In the genomic region with DNA sequence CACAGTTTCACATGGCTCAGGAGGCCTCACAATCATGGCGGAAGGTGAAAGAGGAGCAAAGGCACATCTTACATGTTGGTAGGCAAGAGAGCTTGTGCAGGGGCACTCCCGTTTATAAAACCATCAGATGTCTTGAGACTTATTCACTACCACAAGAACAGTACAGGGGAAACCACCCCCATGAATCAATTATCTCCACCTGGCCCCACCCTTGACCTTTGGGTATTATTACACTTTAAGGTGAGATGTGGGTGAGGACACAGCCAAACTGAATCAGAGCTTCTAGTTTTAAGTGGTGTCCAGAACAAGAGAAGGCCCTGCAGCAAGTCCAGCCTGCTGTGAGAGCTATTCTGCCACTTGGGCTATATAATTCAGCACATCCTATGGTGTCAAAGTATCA, we compare ENCODE assay signal across 24 cellular contexts.
"Had no signal": no experiment of that assay in that cellular context is flagged by ENCODE, and none has a peak within 500 bp of the region (broad histone marks: within the 10 kb centered on the region; RNA-seq: fewer than 3 reads in every experiment).

No MANE protein-coding gene starts in this region.

- H3K4me3 Mint-ChIP-seq: naive thymus-derived CD8-positive, alpha-beta T cell; natural killer cell treated with Interleukin-12 subunit alpha and Interleukin-12 subunit beta and Interleukin-15 and Interleukin-18, amount 100 ng/mL, for 72 hours; nephron progenitor cell; neural crest cell; stimulated activated effector memory CD8-positive, alpha-beta T cell treated with anti-CD3 and anti-CD28 coated beads, Interleukin-12 subunit alpha, Interleukin-12 subunit beta, amount 100 ng/mL, for 72 hours; stimulated activated naive B cell treated with anti-CD40 and anti-IgM and Interleukin-4, amounts not matched to agents 10 μg/mL and 1 μg/mL and 100 μg/mL, for 72 hours had no signal

- DNase-seq: naive thymus-derived CD8-positive, alpha-beta T cell; nephron progenitor cell; nucleus accumbens; ovary; posterior cingulate gyrus; psoas muscle; right cardiac atrium; right lobe of liver; sigmoid colon; small intestine; stimulated activated CD4-positive, alpha-beta T cell treated with anti-CD3 and anti-CD28 coated beads, Interleukin-15, amount 100 ng/mL, for 24 hours; stimulated activated CD4-positive, alpha-beta T cell treated with anti-CD3 and anti-CD28 coated beads, Interleukin-2, amount 100 ng/mL, for 24 hours; stimulated activated CD4-positive, alpha-beta T cell treated with anti-CD3 and anti-CD28 coated beads, Interleukin-2, amount 100 ng/mL, for 48 hours; stimulated activated CD4-positive, alpha-beta T cell treated with anti-CD3 and anti-CD28 coated beads, Interleukin-4, amount 100 ng/mL, for 24 hours; stimulated activated naive B cell treated with anti-CD40 and anti-IgM and Interleukin-4, amounts not matched to agents 10 μg/mL and 1 μg/mL and 100 μg/mL, for 72 hours; stimulated activated naive CD4-positive, alpha-beta T cell treated with Interleukin-2 at 50 U/mL for 16 hours; stomach; thyroid gland; trophoblast cell; upper lobe of left lung had no signal

- ATAC-seq: naive thymus-derived CD8-positive, alpha-beta T cell; natural killer cell treated with Interleukin-12 subunit alpha and Interleukin-12 subunit beta and Interleukin-15 and Interleukin-18, amount 100 ng/mL, for 72 hours; psoas muscle; right cardiac atrium; right lobe of liver; stimulated activated effector memory CD8-positive, alpha-beta T cell treated with anti-CD3 and anti-CD28 coated beads, Interleukin-12 subunit alpha, Interleukin-12 subunit beta, amount 100 ng/mL, for 72 hours; stimulated activated naive B cell treated with anti-CD40 and anti-IgM and Interleukin-4, amounts not matched to agents 10 μg/mL and 1 μg/mL and 100 μg/mL, for 72 hours had no signal

- H3K4me1 Mint-ChIP-seq: nephron progenitor cell; neural crest cell; stimulated activated effector memory CD8-positive, alpha-beta T cell treated with anti-CD3 and anti-CD28 coated beads, Interleukin-12 subunit alpha, Interleukin-12 subunit beta, amount 100 ng/mL, for 72 hours had no signal

- H3K27me3 Mint-ChIP-seq: naive thymus-derived CD8-positive, alpha-beta T cell; natural killer cell treated with Interleukin-12 subunit alpha and Interleukin-12 subunit beta and Interleukin-15 and Interleukin-18, amount 100 ng/mL, for 72 hours; progenitor cell of endocrine pancreas; stimulated activated naive B cell treated with anti-CD40 and anti-IgM and Interleukin-4, amounts not matched to agents 10 μg/mL and 1 μg/mL and 100 μg/mL, for 72 hours had no signal

- H3K36me3 Mint-ChIP-seq: stimulated activated effector memory CD8-positive, alpha-beta T cell treated with anti-CD3 and anti-CD28 coated beads, Interleukin-12 subunit alpha, Interleukin-12 subunit beta, amount 100 ng/mL, for 72 hours had no signal

- H3K27ac Mint-ChIP-seq: naive thymus-derived CD8-positive, alpha-beta T cell; natural killer cell treated with Interleukin-12 subunit alpha and Interleukin-12 subunit beta and Interleukin-15 and Interleukin-18, amount 100 ng/mL, for 72 hours; nephron progenitor cell; progenitor cell of endocrine pancreas; stimulated activated effector memory CD8-positive, alpha-beta T cell treated with anti-CD3 and anti-CD28 coated beads, Interleukin-12 subunit alpha, Interleukin-12 subunit beta, amount 100 ng/mL, for 72 hours; stimulated activated naive B cell treated with anti-CD40 and anti-IgM and Interleukin-4, amounts not matched to agents 10 μg/mL and 1 μg/mL and 100 μg/mL, for 72 hours had no signal
